In the genomic region with DNA sequence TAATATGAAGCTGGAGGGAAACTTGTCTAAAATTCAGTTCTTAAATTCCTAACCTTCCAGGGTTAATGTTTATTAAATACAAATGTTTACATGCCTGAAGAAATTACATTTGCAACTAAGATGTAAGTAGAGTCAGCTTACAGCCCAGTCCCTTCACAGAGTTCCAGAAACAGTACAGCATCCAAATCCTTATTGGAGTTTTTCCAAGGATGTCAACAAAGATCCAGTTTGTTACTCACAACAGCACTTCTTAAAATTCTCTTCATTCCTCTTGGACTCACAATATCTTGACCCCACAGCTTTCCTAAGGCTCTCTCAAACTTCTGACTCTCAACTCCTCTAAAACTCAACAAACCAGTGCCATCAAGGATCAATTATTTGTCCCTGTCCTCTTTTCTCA, we compare ENCODE assay signal across 22 cellular contexts.
"Had no signal": no experiment of that assay in that cellular context is flagged by ENCODE, and none has a peak within 500 bp of the region (broad histone marks: within the 10 kb centered on the region; RNA-seq: fewer than 3 reads in every experiment).

No MANE protein-coding gene starts in this region.

- H3K4me3 ChIP-seq: esophagus muscularis mucosa, heart right ventricle, lung, psoas muscle, right atrium auricular region, stomach, thoracic aorta had no signal

- H3K9me3 ChIP-seq: esophagus muscularis mucosa, psoas muscle, right atrium auricular region, stomach, thoracic aorta had no signal

- H2AFZ ChIP-seq: parathyroid adenoma had no signal

- H3K27me3 ChIP-seq: esophagus muscularis mucosa, foreskin keratinocyte, heart right ventricle, right atrium auricular region, stomach had no signal

- H3K36me3 ChIP-seq: esophagus muscularis mucosa, right atrium auricular region, stomach, thoracic aorta had no signal

- H3K9ac ChIP-seq: parathyroid adenoma had no signal

- H3K4me1 ChIP-seq: foreskin keratinocyte, parathyroid adenoma had no signal

- DNase-seq: cerebellar nuclear complex; effector memory CD8-positive, alpha-beta T cell; foreskin keratinocyte; heart right ventricle; kidney glomerular epithelial cell; mesendoderm; naive thymus-derived CD4-positive, alpha-beta T cell; nephron progenitor cell; psoas muscle; small intestine; stimulated activated CD4-positive, alpha-beta T cell treated with anti-CD3 and anti-CD28 coated beads, Interleukin-12 subunit alpha, Interleukin-12 subunit beta, amount 100 ng/mL, for 4 hours; stimulated activated naive CD4-positive, alpha-beta T cell; stomach; substantia nigra; trophoblast cell had no signal

- H3K27ac ChIP-seq: epithelial cell of prostate, esophagus muscularis mucosa, foreskin keratinocyte, heart right ventricle, parathyroid adenoma, psoas muscle, right atrium auricular region, stomach, thoracic aorta had no signal

- ATAC-seq: effector memory CD8-positive, alpha-beta T cell; foreskin keratinocyte; heart right ventricle; left lobe of liver; naive thymus-derived CD4-positive, alpha-beta T cell; psoas muscle had no signal
